Comparison of ENCODE assay signal across 6 cellular contexts in genomic region chr22:23786261-23786710, GRCh38.
DNase-seq lines count a peak whose midpoint lies in the region; ATAC-seq and TF ChIP-seq lines count a peak whose summit lies in the region.

No MANE protein-coding gene starts in this region.

- H3K27ac ChIP-seq in WERI-Rb-1 (peak overlapping the region; percentile 100), layer of hippocampus (ENCODE audit: low read depth, low read length) (peak overlapping the region; percentile 99)

- H3K4me3 ChIP-seq in AG09309 (ENCODE audit: control insufficient read depth, low read depth, low read length) (peak overlapping the region; percentile 27), WERI-Rb-1 (ENCODE audit: low read depth, low read length) (peak overlapping the region; percentile 79)

- TF ChIP-seq CTCF in AG09309 (IDR thresholded peaks at IDR 0.05; ENCODE audit: control insufficient read depth, insufficient read depth, low read depth, low read length, missing control alignments) (no peak), WERI-Rb-1 (IDR thresholded peaks at IDR 0.05; ENCODE audit: low read depth, low read length) (no peak), GM20000 (IDR thresholded peaks at IDR 0.05; ENCODE audit: extremely low read depth, missing control alignments) (no peak)

- H3K27me3 ChIP-seq in WERI-Rb-1 (ENCODE audit: insufficient read depth, low read depth, severe bottlenecking), result no peaks in the 10 kb centered on the region
- no peaks in the 10 kb centered on the region for H3K27me3 ChIP-seq in layer of hippocampus (ENCODE audit: control insufficient read depth, insufficient read depth, low read length)

- no peaks in the 10 kb centered on the region for H3K9me3 ChIP-seq in WERI-Rb-1 (ENCODE audit: severe bottlenecking)

- ATAC-seq in GM21576 (IDR thresholded peaks at IDR 0.05; ENCODE audit: unreplicated experiment), result no peak

- peaks cover 34% of the 10 kb centered on the region for H3K36me3 ChIP-seq in WERI-Rb-1

- DNase-seq in AG09309 (ENCODE audit: low read depth) (no peak), WERI-Rb-1 (no peak), NCI-H1436 (lab: John Stamatoyannopoulos, UW) (no peak), GM20000 (ENCODE audit: low spot score) (no peak)
